Comparison of ENCODE assay signal across 1 cellular context in the genomic region with DNA sequence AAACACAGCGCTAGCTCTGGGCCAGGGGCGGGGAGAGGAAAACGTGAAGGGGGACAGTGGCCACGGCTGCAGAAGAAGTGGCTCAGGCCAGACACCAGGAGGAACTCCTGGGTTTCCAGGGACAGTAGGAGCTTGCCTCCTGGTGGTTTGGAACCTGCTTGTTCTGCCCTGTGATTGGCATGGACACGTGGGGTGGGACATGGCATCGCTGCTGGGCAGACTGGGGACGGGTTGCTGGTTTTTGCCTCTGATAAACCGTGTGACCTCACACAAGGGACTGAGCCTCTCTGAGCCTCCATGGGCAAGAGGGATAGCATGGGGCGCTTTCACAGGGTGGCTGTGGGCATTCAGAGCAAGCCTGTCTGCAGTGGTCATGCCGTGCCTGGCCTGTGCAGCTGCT.
TF ChIP-seq lines count a peak whose summit lies in the region.

No MANE protein-coding gene starts in this region.

TF ChIP-seq in H1, 55 proteins besides CTCF, POLR2A, EP300 and RAD21:
- no peak for TF ChIP-seq HDAC6 (IDR thresholded peaks at IDR 0.05; ENCODE audit: low read depth, low read length)
- TF ChIP-seq YY1 (IDR thresholded peaks at IDR 0.05; ENCODE audit: low read depth, low read length) = no peak
- TF ChIP-seq GABPA (IDR thresholded peaks at IDR 0.05; ENCODE audit: borderline replicate concordance, insufficient read depth, low read length) = no peak
- TF ChIP-seq SP1 (IDR thresholded peaks at IDR 0.05; ENCODE audit: low read depth, low read length) = no peak
- TF ChIP-seq, protein P1, sequence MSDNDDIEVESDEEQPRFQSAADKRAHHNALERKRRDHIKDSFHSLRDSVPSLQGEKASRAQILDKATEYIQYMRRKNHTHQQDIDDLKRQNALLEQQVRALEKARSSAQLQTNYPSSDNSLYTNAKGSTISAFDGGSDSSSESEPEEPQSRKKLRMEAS (IDR thresholded peaks at IDR 0.05) = no peak
